Comparison of ENCODE assay signal across 2 cellular contexts in the genomic region with DNA sequence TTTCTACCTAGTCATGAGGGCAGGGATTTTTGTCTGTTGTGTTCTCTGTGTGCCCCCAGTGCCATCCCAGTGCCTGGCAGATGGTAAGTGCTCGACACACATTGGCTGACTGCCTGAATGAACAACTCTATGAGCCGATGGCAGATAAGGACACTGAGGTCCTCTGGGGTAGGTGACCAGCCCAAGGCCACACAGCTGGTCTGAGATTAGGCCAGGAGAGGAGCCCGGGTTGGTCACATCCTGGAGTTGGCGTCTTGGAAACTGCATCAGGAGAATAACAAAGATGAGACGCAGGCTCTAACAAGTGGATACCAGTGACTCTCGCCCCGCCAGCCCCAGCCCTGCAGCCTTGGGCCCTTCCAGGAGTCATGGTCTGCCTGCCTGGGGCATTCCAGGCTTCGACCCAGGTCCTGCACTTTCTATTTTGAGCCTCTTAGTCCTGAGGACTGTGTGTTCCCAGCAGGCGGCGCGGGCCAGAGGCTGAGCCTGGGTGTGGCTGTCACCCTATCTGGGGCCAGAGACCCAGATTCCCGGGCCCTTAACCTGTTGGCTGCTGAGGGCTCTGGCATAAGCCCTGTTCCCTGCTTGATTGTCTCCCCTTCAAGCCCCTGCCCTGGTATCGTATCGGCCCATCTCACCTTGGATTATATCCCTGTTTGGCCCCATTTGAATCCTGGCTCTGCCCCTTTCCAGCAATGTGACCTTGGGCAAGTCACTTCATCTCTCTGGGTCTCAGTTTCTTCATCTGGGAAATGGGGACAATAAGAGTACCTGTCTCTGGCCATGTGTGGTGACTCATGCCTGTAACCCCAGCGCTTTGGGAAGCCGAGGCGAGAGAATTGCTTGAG.
TF ChIP-seq lines count a peak whose summit lies in the region.

No MANE protein-coding gene starts in this region.

TF ChIP-seq in IMR-90, 13 proteins besides CTCF, POLR2A, EP300 and RAD21:
- TF ChIP-seq FOS (IDR thresholded peaks at IDR 0.05; ENCODE audit: low read depth, low read length), result no peak

TF ChIP-seq in liver, 16 proteins besides CTCF, POLR2A, EP300 and RAD21:
- TF ChIP-seq ATF3 (IDR thresholded peaks at IDR 0.05) (peak; percentile 37), FOXA1 (IDR thresholded peaks at IDR 0.05) (no peak), YY1 (IDR thresholded peaks at IDR 0.05) (peak; percentile 35), GABPA (IDR thresholded peaks at IDR 0.05 in 1 of 2, conservative IDR thresholded peaks at IDR 0.05 in 1 of 2) (no peak), JUND (IDR thresholded peaks at IDR 0.05) (peak in 1 of 2 donors; percentile 54), HNF4A (conservative IDR thresholded peaks at IDR 0.05) (peak; percentile 62 to 66), RXRA (IDR thresholded peaks at IDR 0.05) (peak; percentile 91 to 95), NR2F2 (IDR thresholded peaks at IDR 0.05) (peak; percentile 96), SP1 (IDR thresholded peaks at IDR 0.05) (peak; percentile 93)
- TF ChIP-seq, protein P1, sequence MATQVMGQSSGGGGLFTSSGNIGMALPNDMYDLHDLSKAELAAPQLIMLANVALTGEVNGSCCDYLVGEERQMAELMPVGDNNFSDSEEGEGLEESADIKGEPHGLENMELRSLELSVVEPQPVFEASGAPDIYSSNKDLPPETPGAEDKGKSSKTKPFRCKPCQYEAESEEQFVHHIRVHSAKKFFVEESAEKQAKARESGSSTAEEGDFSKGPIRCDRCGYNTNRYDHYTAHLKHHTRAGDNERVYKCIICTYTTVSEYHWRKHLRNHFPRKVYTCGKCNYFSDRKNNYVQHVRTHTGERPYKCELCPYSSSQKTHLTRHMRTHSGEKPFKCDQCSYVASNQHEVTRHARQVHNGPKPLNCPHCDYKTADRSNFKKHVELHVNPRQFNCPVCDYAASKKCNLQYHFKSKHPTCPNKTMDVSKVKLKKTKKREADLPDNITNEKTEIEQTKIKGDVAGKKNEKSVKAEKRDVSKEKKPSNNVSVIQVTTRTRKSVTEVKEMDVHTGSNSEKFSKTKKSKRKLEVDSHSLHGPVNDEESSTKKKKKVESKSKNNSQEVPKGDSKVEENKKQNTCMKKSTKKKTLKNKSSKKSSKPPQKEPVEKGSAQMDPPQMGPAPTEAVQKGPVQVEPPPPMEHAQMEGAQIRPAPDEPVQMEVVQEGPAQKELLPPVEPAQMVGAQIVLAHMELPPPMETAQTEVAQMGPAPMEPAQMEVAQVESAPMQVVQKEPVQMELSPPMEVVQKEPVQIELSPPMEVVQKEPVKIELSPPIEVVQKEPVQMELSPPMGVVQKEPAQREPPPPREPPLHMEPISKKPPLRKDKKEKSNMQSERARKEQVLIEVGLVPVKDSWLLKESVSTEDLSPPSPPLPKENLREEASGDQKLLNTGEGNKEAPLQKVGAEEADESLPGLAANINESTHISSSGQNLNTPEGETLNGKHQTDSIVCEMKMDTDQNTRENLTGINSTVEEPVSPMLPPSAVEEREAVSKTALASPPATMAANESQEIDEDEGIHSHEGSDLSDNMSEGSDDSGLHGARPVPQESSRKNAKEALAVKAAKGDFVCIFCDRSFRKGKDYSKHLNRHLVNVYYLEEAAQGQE (IDR thresholded peaks at IDR 0.05), result no peak
